8 cellular contexts compared by ENCODE assay signal in genomic region chr1:197521118-197521739, GRCh38.
DNase-seq lines count a peak whose midpoint lies in the region; ATAC-seq and TF ChIP-seq lines count a peak whose summit lies in the region.

No MANE protein-coding gene starts in this region.

- H3F3A ChIP-seq in PC-3 (ENCODE audit: low read length, unreplicated experiment) (no peaks in the 10 kb centered on the region), neural cell (ENCODE audit: insufficient read depth, low read length, poor library complexity, severe bottlenecking) (no peaks in the 10 kb centered on the region)

- CTCF ChIA-PET in PC-3 (lab: Charles Lee), result interaction anchor here (0.6 kb wide), 2 partner anchors 394 to 1242 kb away, joined by 3 read pairs; no protein-coding TSS in a partner anchor

- H4K20me1 ChIP-seq in PC-3 (ENCODE audit: low read length), result no peaks in the 10 kb centered on the region
- H4K20me1 ChIP-seq in neural cell (ENCODE audit: insufficient read depth), result no peaks in the 10 kb centered on the region

- POLR2A ChIA-PET in PC-3 (lab: Charles Lee; ENCODE audit: unreplicated experiment), result no interaction called here

- ATAC-seq in HG03354 (IDR thresholded peaks at IDR 0.05; ENCODE audit: poor library complexity, severe bottlenecking, unreplicated experiment) (peak; percentile 86), PC-3 (0 out of 2 replicates have a peak, but pooled peaks have one; percentile 27)
- ATAC-seq in effector memory CD8-positive, alpha-beta T cell (replicated peaks), result peak; percentile 47

- H2AFZ ChIP-seq in PC-3 (ENCODE audit: low read length) (no peak overlapping the region), neural cell (ENCODE audit: low read depth, low read length) (no peak overlapping the region)

- H3K36me3 Mint-ChIP-seq in effector memory CD8-positive, alpha-beta T cell (ENCODE audit: insufficient read depth), result no peaks in the 10 kb centered on the region

- no peaks in the 10 kb centered on the region for H3K36me3 ChIP-seq in PC-3 (ENCODE audit: low read depth, low read length)
- no peaks in the 10 kb centered on the region for H3K36me3 ChIP-seq in neural cell (ENCODE audit: insufficient read depth, low read length)

- H3K4me1 Mint-ChIP-seq in effector memory CD8-positive, alpha-beta T cell (ENCODE audit: low read depth in 2 of 2), result peaks cover 0 to 1% of the 10 kb centered on the region in 2 donors

- no peaks in the 10 kb centered on the region for H3K27me3 Mint-ChIP-seq in effector memory CD8-positive, alpha-beta T cell

- H3K27ac ChIP-seq in PC-3 (ENCODE audit: low read length) (no peak overlapping the region), neural cell (ENCODE audit: low read length) (no peak overlapping the region)

- TF ChIP-seq RAD21 in neural cell (conservative IDR thresholded peaks at IDR 0.05), result peak; percentile 62

- no TSS peak for BruUV-seq in PC-3 (replicated peaks; lab: Mats Ljungman, UMichigan)

- TF ChIP-seq EP300 in neural cell (conservative IDR thresholded peaks at IDR 0.05; ENCODE audit: poor library complexity, severe bottlenecking), result no peak

- TF ChIP-seq CTCF in PC-3 (conservative IDR thresholded peaks at IDR 0.05; ENCODE audit: low read depth, low read length) (peak; percentile 72), neural cell (IDR thresholded peaks at IDR 0.05; ENCODE audit: poor library complexity, severe bottlenecking) (peak; percentile 70)

- H3K79me2 ChIP-seq in PC-3 (ENCODE audit: low read length) (no peaks in the 10 kb centered on the region), neural cell (replicated peaks; ENCODE audit: insufficient read depth, low read length) (no peaks in the 10 kb centered on the region)

- no peaks in the 10 kb centered on the region for H3K4me1 ChIP-seq in PC-3 (ENCODE audit: insufficient read depth, low read length)

- H3K27me3 ChIP-seq in PC-3 (ENCODE audit: low read length), result no peaks in the 10 kb centered on the region
- no peaks in the 10 kb centered on the region for H3K27me3 ChIP-seq in neural cell (ENCODE audit: insufficient read depth, low read depth, low read length)

- no peaks in the 10 kb centered on the region for H3K9me2 ChIP-seq in PC-3 (replicated peaks; ENCODE audit: low read length)
- no peaks in the 10 kb centered on the region for H3K9me2 ChIP-seq in neural cell (ENCODE audit: insufficient read depth, low read length)

- no peaks in the 10 kb centered on the region for H3K9me3 ChIP-seq in PC-3 (ENCODE audit: low read length)
- H3K9me3 ChIP-seq in neural cell (ENCODE audit: low read length), result no peaks in the 10 kb centered on the region

- H3K27ac Mint-ChIP-seq in effector memory CD8-positive, alpha-beta T cell, result no peak overlapping the region

- intact Hi-C loops in PC-3 (cut with micrococcal nuclease), result loop anchor here (1.0 to 10.0 kb wide), 4 partner anchors 120 to 944 kb away; no protein-coding TSS in a partner anchor

- H3K4me3 Mint-ChIP-seq in effector memory CD8-positive, alpha-beta T cell, result no peak overlapping the region

- peak; percentile 47 for DNase-seq in SIG-M5 treated with dmso at 0.1 percent for 504 hours (lab: John Stamatoyannopoulos, UW; ENCODE audit: unreplicated experiment)
- no peak for DNase-seq in SIG-M5 (lab: John Stamatoyannopoulos, UW)
- DNase-seq in GM19240 (ENCODE audit: insufficient read length, low spot score), result peak; percentile 13
- peak; percentile 60 for DNase-seq in PC-3
- DNase-seq in effector memory CD8-positive, alpha-beta T cell, result peak; percentile 24 to 44 (median 25)
- DNase-seq in putamen (ENCODE audit: low spot score), result no peak

- H3K4me3 ChIP-seq in PC-3 (ENCODE audit: low read length) (no peak overlapping the region), neural cell (ENCODE audit: low read length) (no peak overlapping the region)

- H3K9ac ChIP-seq in PC-3 (ENCODE audit: low read length) (no peak overlapping the region), neural cell (ENCODE audit: low read length) (no peak overlapping the region)

- no peaks in the 10 kb centered on the region for H3K9me3 Mint-ChIP-seq in effector memory CD8-positive, alpha-beta T cell

- H3K4me2 ChIP-seq in PC-3 (ENCODE audit: low read length) (no peak overlapping the region), neural cell (ENCODE audit: low read length) (no peak overlapping the region)

TF ChIP-seq in neural cell, 6 proteins besides CTCF, POLR2A, EP300 and RAD21:
- TF ChIP-seq MXI1 (conservative IDR thresholded peaks at IDR 0.05; ENCODE audit: poor library complexity, severe bottlenecking) (no peak), SMC3 (conservative IDR thresholded peaks at IDR 0.05; ENCODE audit: poor library complexity) (peak; percentile 74)

Comparison
In these comparisons a context has a peak if more than half of its experiments do, and no peak if none do; other contexts are left out.
1. DNase-seq: peak in SIG-M5 treated with dmso at 0.1 percent for 504 hours (single experiment), GM19240 (single experiment), PC-3 (single experiment) and effector memory CD8-positive, alpha-beta T cell (3 of 3); none in SIG-M5 (single experiment) and putamen (single experiment).
2. ATAC-seq: peak in every context shown above with its lines; median percentile 86 in HG03354; 47 in effector memory CD8-positive, alpha-beta T cell; 27 in PC-3.